Comparison of ENCODE assay signal across 8 cellular contexts in genomic region chr4:177308842-177309524, GRCh38. TPM values are rescaled to one million over a fixed set of nuclear protein-coding genes. Genes with fewer than 3 reads are reported as not detected.
A peak's percentile ranks its signal among the peaks of the same experiment; 100 is the strongest.
DNase-seq lines count a peak whose midpoint lies in the region; ATAC-seq and TF ChIP-seq lines count a peak whose summit lies in the region.

No MANE protein-coding gene starts in this region.

- H3K36me3 ChIP-seq in PC-9 (ENCODE audit: low read depth) (no peaks in the 10 kb centered on the region), fibroblast of lung (ENCODE audit: control insufficient read depth, insufficient read depth, low read length) (no peaks in the 10 kb centered on the region), thyroid gland (no peaks in the 10 kb centered on the region)

- ATAC-seq in stimulated activated naive B cell treated with anti-CD40 and anti-IgM and Interleukin-4, amounts not matched to agents 10 μg/mL and 1 μg/mL and 100 μg/mL, for 72 hours (replicated peaks) = no peak
- ATAC-seq in HG02884 (IDR thresholded peaks at IDR 0.05; ENCODE audit: unreplicated experiment) = no peak

- no peaks in the 10 kb centered on the region for H3K9me2 ChIP-seq in PC-9 (ENCODE audit: insufficient read depth)

- H3K79me2 ChIP-seq in PC-9 (ENCODE audit: low read depth) = peaks cover 22% of the 10 kb centered on the region
- H3K79me2 ChIP-seq in fibroblast of lung (ENCODE audit: control insufficient read depth, insufficient read depth, low read length) = peaks cover 25% of the 10 kb centered on the region

- H3K4me1 ChIP-seq in PC-9 (replicated peaks; ENCODE audit: insufficient read depth) (0 out of 2 replicates have a peak, but pooled peaks cover 6% of the 10 kb centered on the region), fibroblast of lung (ENCODE audit: control insufficient read depth, extremely low read depth, insufficient read depth, low read length) (peaks cover 6% of the 10 kb centered on the region), thyroid gland (peaks cover 8 to 18% of the 10 kb centered on the region in 2 donors)

- CTCF ChIA-PET in PC-9 (lab: Charles Lee) = interaction anchor here (0.7 kb wide), 1 partner anchor 8 kb away, joined by 3 read pairs; no protein-coding TSS in a partner anchor

- no peak for TF ChIP-seq POLR2A in thyroid gland (IDR thresholded peaks at IDR 0.05)

- H3K4me2 ChIP-seq in PC-9 = peak overlapping the region; percentile 92
- peak overlapping the region; percentile 94 for H3K4me2 ChIP-seq in fibroblast of lung (ENCODE audit: extremely low read depth, insufficient read depth, low read length)

- H4K20me1 ChIP-seq in PC-9 (ENCODE audit: insufficient read depth) (no peaks in the 10 kb centered on the region), fibroblast of lung (ENCODE audit: control insufficient read depth, extremely low read depth, insufficient read depth, low read length) (no peaks in the 10 kb centered on the region)

- WGBS in thyroid gland, 2 donors = 69 to 75% methylated on average over 8 of the region's 8 CpGs

- BruUV-seq in PC-9 (replicated peaks; lab: Mats Ljungman, UMichigan) = no TSS peak

- H3K4me3 ChIP-seq in PC-9 (peak overlapping the region; percentile 90), fibroblast of lung (replicated peaks in 1 of 4; ENCODE audit: control extremely low read depth in 1 of 4, insufficient read depth in 1 of 4, low read depth in 3 of 4, low read length in 4 of 4) (peak overlapping the region; percentile 89 to 97 (median 92)), thyroid gland (replicated peaks in 1 of 3) (no peak overlapping the region)

- peaks cover 0 to 1% of the 10 kb centered on the region in 2 donors for H3K36me3 Mint-ChIP-seq in stimulated activated naive B cell treated with anti-CD40 and anti-IgM and Interleukin-4, amounts not matched to agents 10 μg/mL and 1 μg/mL and 100 μg/mL, for 72 hours

- TF ChIP-seq CTCF in PC-9 (conservative IDR thresholded peaks at IDR 0.05) = no peak
- no peak for TF ChIP-seq CTCF in fibroblast of lung (conservative IDR thresholded peaks at IDR 0.05 in 1 of 2, IDR thresholded peaks at IDR 0.05 in 1 of 2; ENCODE audit: low read depth in 1 of 2, low read length in 2 of 2)
- TF ChIP-seq CTCF in thyroid gland (IDR thresholded peaks at IDR 0.05) = no peak

- H3K27ac ChIP-seq in PC-9 = no peak overlapping the region
- peak overlapping the region; percentile 51 for H3K27ac ChIP-seq in fibroblast of lung (ENCODE audit: insufficient read depth, low read length)
- no peak overlapping the region for H3K27ac ChIP-seq in thyroid gland

- H3K9me3 Mint-ChIP-seq in stimulated activated naive B cell treated with anti-CD40 and anti-IgM and Interleukin-4, amounts not matched to agents 10 μg/mL and 1 μg/mL and 100 μg/mL, for 72 hours = no peaks in the 10 kb centered on the region

- intact Hi-C loops in PC-9 (cut with micrococcal nuclease; ENCODE audit: unreplicated experiment) = no loop called here
- intact Hi-C loops in thyroid gland (cut with DNase I) = no loop called here

- peak overlapping the region; percentile 90 to 98 for H3K4me3 Mint-ChIP-seq in stimulated activated naive B cell treated with anti-CD40 and anti-IgM and Interleukin-4, amounts not matched to agents 10 μg/mL and 1 μg/mL and 100 μg/mL, for 72 hours

- H3K4me1 Mint-ChIP-seq in stimulated activated naive B cell treated with anti-CD40 and anti-IgM and Interleukin-4, amounts not matched to agents 10 μg/mL and 1 μg/mL and 100 μg/mL, for 72 hours = peaks cover 9 to 10% of the 10 kb centered on the region in 2 donors

- peak overlapping the region; percentile 92 for H3K27ac Mint-ChIP-seq in stimulated activated naive B cell treated with anti-CD40 and anti-IgM and Interleukin-4, amounts not matched to agents 10 μg/mL and 1 μg/mL and 100 μg/mL, for 72 hours

- no peaks in the 10 kb centered on the region for H3F3A ChIP-seq in PC-9 (ENCODE audit: insufficient read depth, low read depth)

- H3K9me3 ChIP-seq in PC-9 (ENCODE audit: insufficient read depth, low read depth) = no peaks in the 10 kb centered on the region
- no peaks in the 10 kb centered on the region for H3K9me3 ChIP-seq in fibroblast of lung (ENCODE audit: control insufficient read depth, insufficient read depth, low read depth, low read length)
- no peaks in the 10 kb centered on the region for H3K9me3 ChIP-seq in thyroid gland

- H3K27me3 ChIP-seq in PC-9 (ENCODE audit: insufficient read depth, low read depth) = no peaks in the 10 kb centered on the region
- no peaks in the 10 kb centered on the region for H3K27me3 ChIP-seq in fibroblast of lung (ENCODE audit: control insufficient read depth, insufficient read depth, low read length)
- no peaks in the 10 kb centered on the region for H3K27me3 ChIP-seq in thyroid gland

- H3K27me3 Mint-ChIP-seq in stimulated activated naive B cell treated with anti-CD40 and anti-IgM and Interleukin-4, amounts not matched to agents 10 μg/mL and 1 μg/mL and 100 μg/mL, for 72 hours = no peaks in the 10 kb centered on the region

- POLR2A ChIA-PET in PC-9 (lab: Charles Lee; ENCODE audit: unreplicated experiment) = interaction anchor here (0.5 to 0.8 kb wide), 5 partner anchors 13 to 990 kb away, joined by 3 to 17 read pairs (median 7); partner anchors contain the start of gene AGA

- peak overlapping the region; percentile 98 for H2AFZ ChIP-seq in PC-9
- peak overlapping the region; percentile 55 for H2AFZ ChIP-seq in fibroblast of lung (ENCODE audit: low read length)

- no peak overlapping the region for H3K9ac ChIP-seq in fibroblast of lung (ENCODE audit: insufficient read depth, low read length)

- DNase-seq in NK-92 treated with Interleukin-12 subunit alpha and Interleukin-12 subunit beta, amount 100 ng/mL, for 24 hours (lab: John Stamatoyannopoulos, UW) = peak; percentile 18
- no peak for DNase-seq in NK-92 (lab: John Stamatoyannopoulos, UW; ENCODE audit: unreplicated experiment)
- DNase-seq in PC-9 = no peak
- DNase-seq in fibroblast of lung (ENCODE audit: low read depth in 2 of 2) = no peak
- no peak for DNase-seq in stimulated activated naive B cell treated with anti-CD40 and anti-IgM and Interleukin-4, amounts not matched to agents 10 μg/mL and 1 μg/mL and 100 μg/mL, for 72 hours
- no peak for DNase-seq in NCI-H2227 treated with DMSO at 0.1 percent for 48 hours (lab: John Stamatoyannopoulos, UW)
- no peak for DNase-seq in thyroid gland

RNA-seq across cellular contexts. Expression of gene NEIL3, which starts 0.7 kb away (rescaled TPM):
- total RNA-seq in PC-9 (2021) = 15.0 and 16.2 TPM in 2 replicates
- 2.3 and 4.5 TPM in 2 replicates for total RNA-seq in fibroblast of lung
- polyA plus RNA-seq in fibroblast of lung = 5.2 and 10.6 TPM in 2 replicates
- polyA plus RNA-seq in fibroblast of lung (2012) = 2.4 and 5.4 TPM in 2 replicates
- polyA minus RNA-seq in fibroblast of lung (ENCODE audit: low replicate concordance) = 1.3 TPM in 1 of 2 replicates, not detected in the other
- total RNA-seq in thyroid gland = under 1 TPM in 1 of 4 donors, not detected in 3; 0.59 TPM

Comparison
In these comparisons a context has a peak if more than half of its experiments do, and no peak if none do; other contexts are left out.
1. H3K4me3 ChIP-seq: peak in PC-9 (single experiment) and fibroblast of lung (4 of 4); none in thyroid gland (0 of 3).